18 cellular contexts compared by ENCODE assay signal in the genomic region with DNA sequence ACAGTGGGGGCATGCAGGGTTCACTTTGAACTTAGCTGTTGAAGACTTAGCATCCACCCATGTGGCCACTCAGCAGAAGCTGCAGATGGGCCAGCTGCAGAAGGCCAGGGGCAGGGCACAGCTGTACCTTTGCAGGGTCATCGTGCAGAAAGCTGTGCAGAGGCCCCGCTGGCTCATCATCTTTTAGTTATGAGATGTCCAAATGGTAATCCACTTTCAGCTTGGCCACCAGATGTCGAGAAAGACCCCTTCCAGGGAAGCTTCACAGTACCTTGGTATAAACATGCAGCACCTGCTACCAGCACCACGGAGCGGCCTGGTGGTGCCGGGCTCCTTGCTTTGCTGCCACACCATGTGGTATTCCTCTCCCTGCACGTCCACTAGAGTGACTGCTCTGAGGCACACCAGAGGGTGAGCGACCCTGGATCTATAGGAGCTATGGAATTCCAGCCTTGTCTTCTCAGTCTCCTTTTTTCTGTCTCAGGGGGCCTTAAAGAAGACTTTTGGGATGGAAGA.
DNase-seq lines count a peak whose midpoint lies in the region; ATAC-seq and TF ChIP-seq lines count a peak whose summit lies in the region.
"Had no signal": no experiment of that assay in that cellular context is flagged by ENCODE, and none has a peak within 500 bp of the region (broad histone marks: within the 10 kb centered on the region; RNA-seq: fewer than 3 reads in every experiment).

No MANE protein-coding gene starts in this region.

- peaks cover 6% of the 10 kb centered on the region for H3K4me1 Mint-ChIP-seq in chondrocyte (ENCODE audit: low read depth)
- no peaks in the 10 kb centered on the region for H3K4me1 Mint-ChIP-seq in activated T-helper 2 cell treated with anti-CD3 and anti-CD28 coated beads, Interferon-gamma antibody, Interleukin-2, Interleukin-4, amounts not matched to agents 10 μg/mL and 5 μg/mL and 100 μg/mL, durations not matched to agents 14 hours and 24 hours and 36 hours (ENCODE audit: low read depth)

- peak; percentile 16; the same call in 1 of the 3 replicates for ATAC-seq in SK-N-SH treated with all-trans-retinoic acid at 6 μM for 48 hours
- ATAC-seq: CD8-positive, alpha-beta T cell; Right ventricle myocardium inferior had no signal

- no peaks in the 10 kb centered on the region for H3K9me2 ChIP-seq in SK-N-SH

- H3K79me2 ChIP-seq in SK-N-SH (ENCODE audit: insufficient read depth) = no peaks in the 10 kb centered on the region

- DNase-seq in SK-N-SH (no peak), NCI-H524 treated with DMSO at 0.1 percent for 48 hours (lab: John Stamatoyannopoulos, UW) (peak; percentile 25), chondrocyte (ENCODE audit: low spot score) (peak; percentile 81), NCI-H526 (lab: John Stamatoyannopoulos, UW) (no peak)
- no peak for DNase-seq in activated T-helper 2 cell treated with anti-CD3 and anti-CD28 coated beads, Interferon-gamma antibody, Interleukin-2, Interleukin-4, amounts not matched to agents 10 μg/mL and 5 μg/mL and 100 μg/mL, durations not matched to agents 14 hours and 24 hours and 36 hours (ENCODE audit: low spot score)
- DNase-seq in activated effector memory CD4-positive, alpha-beta T cell treated with anti-CD3 and anti-CD28 coated beads, Interleukin-2, amount 50 U/mL, for 16 hours = no peak
- DNase-seq: CD8-positive, alpha-beta T cell; EL; GF-D8; GOT3; HCEC 1CT; KG1; NCI-H345; NCI-H526 treated with DMSO at 0.1 percent for 48 hours; Peyer's patch had no signal

- H3K9me3 ChIP-seq in SK-N-SH = no peaks in the 10 kb centered on the region
- H3K9me3 ChIP-seq: Peyer's patch had no signal

- H3F3A ChIP-seq in SK-N-SH (replicated peaks; ENCODE audit: insufficient read depth) = no peaks in the 10 kb centered on the region

- H3K27ac ChIP-seq in SK-N-SH (ENCODE audit: low read depth in 2 of 2, low read length in 1 of 2) = no peak overlapping the region; a peak in 1 of 4 replicates
- H3K27ac ChIP-seq: Peyer's patch, SK-N-MC had no signal

- TF ChIP-seq CTCF in SK-N-SH (IDR thresholded peaks at IDR 0.05) = no peak
- no peak for TF ChIP-seq CTCF in chondrocyte (IDR thresholded peaks at IDR 0.05)

- intact Hi-C loops in activated T-helper 2 cell treated with anti-CD3 and anti-CD28 coated beads, Interferon-gamma antibody, Interleukin-2, Interleukin-4, amounts not matched to agents 10 μg/mL and 5 μg/mL and 100 μg/mL, durations not matched to agents 14 hours and 24 hours and 36 hours (cut with micrococcal nuclease) = no loop called here

- TF ChIP-seq RAD21 in SK-N-SH (IDR thresholded peaks at IDR 0.05; ENCODE audit: low read length) = no peak; the same call in 1 of the 2 replicates

- no peak for TF ChIP-seq EP300 in SK-N-SH (IDR thresholded peaks at IDR 0.05; ENCODE audit: borderline replicate concordance in 1 of 2, low read depth in 1 of 2, low read length in 1 of 2)

- WGBS in SK-N-SH (ENCODE audit: low lambda C conversion rate) = 56% methylated on average over 8 of the region's 8 CpGs

- no peak overlapping the region for H3K4me2 ChIP-seq in SK-N-SH

- CTCF ChIA-PET in SK-N-SH (lab: Yijun Ruan, JAX) = interaction anchor here (0.5 to 1.8 kb wide), 7 partner anchors 9 to 292 kb away, joined by 3 to 5 read pairs (median 4); no protein-coding TSS in a partner anchor

- no peaks in the 10 kb centered on the region for H3K36me3 Mint-ChIP-seq in chondrocyte (ENCODE audit: low read depth)
- no peaks in the 10 kb centered on the region for H3K36me3 Mint-ChIP-seq in activated T-helper 2 cell treated with anti-CD3 and anti-CD28 coated beads, Interferon-gamma antibody, Interleukin-2, Interleukin-4, amounts not matched to agents 10 μg/mL and 5 μg/mL and 100 μg/mL, durations not matched to agents 14 hours and 24 hours and 36 hours (ENCODE audit: low read depth)

- POLR2A ChIA-PET in SK-N-SH (lab: Yijun Ruan, JAX) = no interaction called here

- no peak overlapping the region for H3K9ac ChIP-seq in SK-N-SH

- peaks cover 0 to 6% of the 10 kb centered on the region in 2 experiments for H3K36me3 ChIP-seq in SK-N-SH (replicated peaks in 1 of 2; ENCODE audit: control insufficient read depth in 1 of 2, insufficient read depth in 2 of 2, low read length in 1 of 2)
- H3K36me3 ChIP-seq: Peyer's patch had no signal

- no peaks in the 10 kb centered on the region for H3K27me3 Mint-ChIP-seq in chondrocyte (ENCODE audit: low read depth)
- H3K27me3 Mint-ChIP-seq in activated T-helper 2 cell treated with anti-CD3 and anti-CD28 coated beads, Interferon-gamma antibody, Interleukin-2, Interleukin-4, amounts not matched to agents 10 μg/mL and 5 μg/mL and 100 μg/mL, durations not matched to agents 14 hours and 24 hours and 36 hours (ENCODE audit: low read depth) = no peaks in the 10 kb centered on the region

- no peaks in the 10 kb centered on the region for H3K27me3 ChIP-seq in SK-N-SH (ENCODE audit: insufficient read depth)
- H3K27me3 ChIP-seq: Peyer's patch had no signal

- H3K27ac Mint-ChIP-seq in chondrocyte (ENCODE audit: unreplicated experiment) = no peak overlapping the region
- no peak overlapping the region for H3K27ac Mint-ChIP-seq in activated T-helper 2 cell treated with anti-CD3 and anti-CD28 coated beads, Interferon-gamma antibody, Interleukin-2, Interleukin-4, amounts not matched to agents 10 μg/mL and 5 μg/mL and 100 μg/mL, durations not matched to agents 14 hours and 24 hours and 36 hours
- H3K27ac Mint-ChIP-seq: CD8-positive, alpha-beta T cell had no signal

- no peaks in the 10 kb centered on the region for H4K20me1 ChIP-seq in SK-N-SH (ENCODE audit: insufficient read depth)

- peaks cover 0 to 18% of the 10 kb centered on the region in 2 experiments; a peak in 2 of 4 replicates for H3K4me1 ChIP-seq in SK-N-SH (ENCODE audit: control insufficient read depth in 1 of 2, insufficient read depth in 2 of 2, low read depth in 1 of 2, low read length in 1 of 2)
- H3K4me1 ChIP-seq: Peyer's patch had no signal

- H2AFZ ChIP-seq in SK-N-SH (ENCODE audit: low read depth) = no peak overlapping the region

- no peak overlapping the region for H3K4me3 Mint-ChIP-seq in chondrocyte (ENCODE audit: unreplicated experiment)
- H3K4me3 Mint-ChIP-seq in activated T-helper 2 cell treated with anti-CD3 and anti-CD28 coated beads, Interferon-gamma antibody, Interleukin-2, Interleukin-4, amounts not matched to agents 10 μg/mL and 5 μg/mL and 100 μg/mL, durations not matched to agents 14 hours and 24 hours and 36 hours (ENCODE audit: low read depth) = no peak overlapping the region
- H3K4me3 Mint-ChIP-seq: CD8-positive, alpha-beta T cell had no signal

- H3K9me3 Mint-ChIP-seq in chondrocyte (ENCODE audit: low read depth) = no peaks in the 10 kb centered on the region
- no peaks in the 10 kb centered on the region for H3K9me3 Mint-ChIP-seq in activated T-helper 2 cell treated with anti-CD3 and anti-CD28 coated beads, Interferon-gamma antibody, Interleukin-2, Interleukin-4, amounts not matched to agents 10 μg/mL and 5 μg/mL and 100 μg/mL, durations not matched to agents 14 hours and 24 hours and 36 hours
- H3K9me3 Mint-ChIP-seq: CD8-positive, alpha-beta T cell had no signal

- H3K4me3 ChIP-seq in SK-N-SH (ENCODE audit: low read depth in 2 of 2, low read length in 1 of 2) = no peak overlapping the region
- H3K4me3 ChIP-seq: Peyer's patch, SK-N-MC had no signal

TF ChIP-seq in SK-N-SH treated with all-trans-retinoic acid at 6 μM for 48 hours, 23 proteins besides CTCF, POLR2A, EP300 and RAD21 (continues in another document):
- TF ChIP-seq ZNF565 (CRISPR knock-in tag; conservative IDR thresholded peaks at IDR 0.05; ENCODE audit: low read depth) = no peak

TF ChIP-seq in SK-N-SH, 30 proteins besides CTCF, POLR2A, EP300 and RAD21:
- no peak for TF ChIP-seq POLR2AphosphoS5 (IDR thresholded peaks at IDR 0.05; ENCODE audit: low read depth, low read length)
- no peak for TF ChIP-seq GATA2 (CRISPR knock-in tag; IDR thresholded peaks at IDR 0.05)
- TF ChIP-seq FOXJ3 (CRISPR knock-in tag; IDR thresholded peaks at IDR 0.05) = no peak

Comparison
In these comparisons a context has a peak if more than half of its experiments do, and no peak if none do; other contexts are left out.
1. DNase-seq: peak in NCI-H524 treated with DMSO at 0.1 percent for 48 hours (single experiment) and chondrocyte (single experiment); none in SK-N-SH (single experiment), activated T-helper 2 cell treated with anti-CD3 and anti-CD28 coated beads, Interferon-gamma antibody, Interleukin-2, Interleukin-4, amounts not matched to agents 10 μg/mL and 5 μg/mL and 100 μg/mL, durations not matched to agents 14 hours and 24 hours and 36 hours (single experiment), NCI-H526 (0 of 2) and activated effector memory CD4-positive, alpha-beta T cell treated with anti-CD3 and anti-CD28 coated beads, Interleukin-2, amount 50 U/mL, for 16 hours (single experiment).